In the genomic region with DNA sequence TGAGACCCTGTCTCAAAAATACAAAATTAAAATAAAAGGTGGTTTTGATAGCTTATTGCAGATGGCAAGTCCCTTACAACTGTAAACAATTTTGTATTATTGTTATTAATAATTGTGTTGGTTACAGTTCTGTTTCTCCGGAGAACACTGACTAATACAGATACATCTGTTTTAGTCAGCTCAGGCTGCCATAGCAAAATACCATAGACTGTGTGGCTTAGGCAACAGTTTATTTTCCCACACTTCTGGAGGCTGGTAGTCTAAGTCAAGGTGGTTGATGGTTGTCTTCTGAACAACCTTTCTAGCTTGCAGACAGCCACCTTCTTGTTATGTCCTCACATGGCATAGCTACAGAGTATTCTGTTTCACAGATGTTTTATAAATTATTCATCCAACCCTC, we compare ENCODE assay signal across 1 cellular context.
TF ChIP-seq lines count a peak whose summit lies in the region.

No MANE protein-coding gene starts in this region.

TF ChIP-seq in GM12878, 131 proteins besides CTCF, POLR2A, EP300 and RAD21 (continued from another document and continues in another):
- TF ChIP-seq, protein P1, sequence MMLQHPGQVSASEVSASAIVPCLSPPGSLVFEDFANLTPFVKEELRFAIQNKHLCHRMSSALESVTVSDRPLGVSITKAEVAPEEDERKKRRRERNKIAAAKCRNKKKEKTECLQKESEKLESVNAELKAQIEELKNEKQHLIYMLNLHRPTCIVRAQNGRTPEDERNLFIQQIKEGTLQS (IDR thresholded peaks at IDR 0.05; ENCODE audit: borderline replicate concordance, extremely low read depth, low read depth, low read length) = no peak
- peak; percentile 88 for TF ChIP-seq CREM (IDR thresholded peaks at IDR 0.05; ENCODE audit: low read depth)
- TF ChIP-seq DPF2 (IDR thresholded peaks at IDR 0.05) = peak; percentile 42; the same call in 1 of the 2 replicates
- TF ChIP-seq, protein P2, sequence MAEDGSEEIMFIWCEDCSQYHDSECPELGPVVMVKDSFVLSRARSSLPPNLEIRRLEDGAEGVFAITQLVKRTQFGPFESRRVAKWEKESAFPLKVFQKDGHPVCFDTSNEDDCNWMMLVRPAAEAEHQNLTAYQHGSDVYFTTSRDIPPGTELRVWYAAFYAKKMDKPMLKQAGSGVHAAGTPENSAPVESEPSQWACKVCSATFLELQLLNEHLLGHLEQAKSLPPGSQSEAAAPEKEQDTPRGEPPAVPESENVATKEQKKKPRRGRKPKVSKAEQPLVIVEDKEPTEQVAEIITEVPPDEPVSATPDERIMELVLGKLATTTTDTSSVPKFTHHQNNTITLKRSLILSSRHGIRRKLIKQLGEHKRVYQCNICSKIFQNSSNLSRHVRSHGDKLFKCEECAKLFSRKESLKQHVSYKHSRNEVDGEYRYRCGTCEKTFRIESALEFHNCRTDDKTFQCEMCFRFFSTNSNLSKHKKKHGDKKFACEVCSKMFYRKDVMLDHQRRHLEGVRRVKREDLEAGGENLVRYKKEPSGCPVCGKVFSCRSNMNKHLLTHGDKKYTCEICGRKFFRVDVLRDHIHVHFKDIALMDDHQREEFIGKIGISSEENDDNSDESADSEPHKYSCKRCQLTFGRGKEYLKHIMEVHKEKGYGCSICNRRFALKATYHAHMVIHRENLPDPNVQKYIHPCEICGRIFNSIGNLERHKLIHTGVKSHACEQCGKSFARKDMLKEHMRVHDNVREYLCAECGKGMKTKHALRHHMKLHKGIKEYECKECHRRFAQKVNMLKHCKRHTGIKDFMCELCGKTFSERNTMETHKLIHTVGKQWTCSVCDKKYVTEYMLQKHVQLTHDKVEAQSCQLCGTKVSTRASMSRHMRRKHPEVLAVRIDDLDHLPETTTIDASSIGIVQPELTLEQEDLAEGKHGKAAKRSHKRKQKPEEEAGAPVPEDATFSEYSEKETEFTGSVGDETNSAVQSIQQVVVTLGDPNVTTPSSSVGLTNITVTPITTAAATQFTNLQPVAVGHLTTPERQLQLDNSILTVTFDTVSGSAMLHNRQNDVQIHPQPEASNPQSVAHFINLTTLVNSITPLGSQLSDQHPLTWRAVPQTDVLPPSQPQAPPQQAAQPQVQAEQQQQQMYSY (CRISPR knock-in tag; IDR thresholded peaks at IDR 0.05) = no peak
- TF ChIP-seq BMI1 (IDR thresholded peaks at IDR 0.05; ENCODE audit: borderline replicate concordance) = 0 out of 2 replicates have a peak, but pooled peaks have one; percentile 27
- 0 out of 3 replicates have a peak, but pooled peaks have one; percentile 42 for TF ChIP-seq POU2F2 (IDR thresholded peaks at IDR 0.05; ENCODE audit: borderline replicate concordance, low read depth, low read length)
- peak; percentile 49; the same call in 1 of the 2 replicates for TF ChIP-seq CREB1 (IDR thresholded peaks at IDR 0.05; ENCODE audit: low read depth)
- no peak for TF ChIP-seq BRCA1 (IDR thresholded peaks at IDR 0.05; ENCODE audit: low read depth, low read length)
- TF ChIP-seq ETV6 (conservative IDR thresholded peaks at IDR 0.05 in 1 of 2, IDR thresholded peaks at IDR 0.05 in 1 of 2; ENCODE audit: borderline replicate concordance in 1 of 2, low read depth in 1 of 2) = peak in 1 of 2 experiments; percentile 55; a peak in 1 of 4 replicates
- TF ChIP-seq POLR2AphosphoS2 (IDR thresholded peaks at IDR 0.05; ENCODE audit: low read depth, low read length) = no peak
- TF ChIP-seq SMAD1 (IDR thresholded peaks at IDR 0.05; ENCODE audit: low read depth, partially characterized antibody) = no peak
- TF ChIP-seq, protein P3, sequence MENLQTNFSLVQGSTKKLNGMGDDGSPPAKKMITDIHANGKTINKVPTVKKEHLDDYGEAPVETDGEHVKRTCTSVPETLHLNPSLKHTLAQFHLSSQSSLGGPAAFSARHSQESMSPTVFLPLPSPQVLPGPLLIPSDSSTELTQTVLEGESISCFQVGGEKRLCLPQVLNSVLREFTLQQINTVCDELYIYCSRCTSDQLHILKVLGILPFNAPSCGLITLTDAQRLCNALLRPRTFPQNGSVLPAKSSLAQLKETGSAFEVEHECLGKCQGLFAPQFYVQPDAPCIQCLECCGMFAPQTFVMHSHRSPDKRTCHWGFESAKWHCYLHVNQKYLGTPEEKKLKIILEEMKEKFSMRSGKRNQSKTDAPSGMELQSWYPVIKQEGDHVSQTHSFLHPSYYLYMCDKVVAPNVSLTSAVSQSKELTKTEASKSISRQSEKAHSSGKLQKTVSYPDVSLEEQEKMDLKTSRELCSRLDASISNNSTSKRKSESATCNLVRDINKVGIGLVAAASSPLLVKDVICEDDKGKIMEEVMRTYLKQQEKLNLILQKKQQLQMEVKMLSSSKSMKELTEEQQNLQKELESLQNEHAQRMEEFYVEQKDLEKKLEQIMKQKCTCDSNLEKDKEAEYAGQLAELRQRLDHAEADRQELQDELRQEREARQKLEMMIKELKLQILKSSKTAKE (IDR thresholded peaks at IDR 0.05; ENCODE audit: low read depth, poor library complexity, severe bottlenecking) = peak; percentile 66
- no peak for TF ChIP-seq RAD51 (IDR thresholded peaks at IDR 0.05)
- TF ChIP-seq ZNF622 (IDR thresholded peaks at IDR 0.05) = no peak
- peak; percentile 30; a peak in 2 of 4 replicates for TF ChIP-seq IKZF2 (IDR thresholded peaks at IDR 0.05)
- peak; percentile 38; the same call in 1 of the 2 replicates for TF ChIP-seq TCF3 (IDR thresholded peaks at IDR 0.05; ENCODE audit: borderline replicate concordance, insufficient read depth, low read depth, low read length)
- TF ChIP-seq, protein P4, sequence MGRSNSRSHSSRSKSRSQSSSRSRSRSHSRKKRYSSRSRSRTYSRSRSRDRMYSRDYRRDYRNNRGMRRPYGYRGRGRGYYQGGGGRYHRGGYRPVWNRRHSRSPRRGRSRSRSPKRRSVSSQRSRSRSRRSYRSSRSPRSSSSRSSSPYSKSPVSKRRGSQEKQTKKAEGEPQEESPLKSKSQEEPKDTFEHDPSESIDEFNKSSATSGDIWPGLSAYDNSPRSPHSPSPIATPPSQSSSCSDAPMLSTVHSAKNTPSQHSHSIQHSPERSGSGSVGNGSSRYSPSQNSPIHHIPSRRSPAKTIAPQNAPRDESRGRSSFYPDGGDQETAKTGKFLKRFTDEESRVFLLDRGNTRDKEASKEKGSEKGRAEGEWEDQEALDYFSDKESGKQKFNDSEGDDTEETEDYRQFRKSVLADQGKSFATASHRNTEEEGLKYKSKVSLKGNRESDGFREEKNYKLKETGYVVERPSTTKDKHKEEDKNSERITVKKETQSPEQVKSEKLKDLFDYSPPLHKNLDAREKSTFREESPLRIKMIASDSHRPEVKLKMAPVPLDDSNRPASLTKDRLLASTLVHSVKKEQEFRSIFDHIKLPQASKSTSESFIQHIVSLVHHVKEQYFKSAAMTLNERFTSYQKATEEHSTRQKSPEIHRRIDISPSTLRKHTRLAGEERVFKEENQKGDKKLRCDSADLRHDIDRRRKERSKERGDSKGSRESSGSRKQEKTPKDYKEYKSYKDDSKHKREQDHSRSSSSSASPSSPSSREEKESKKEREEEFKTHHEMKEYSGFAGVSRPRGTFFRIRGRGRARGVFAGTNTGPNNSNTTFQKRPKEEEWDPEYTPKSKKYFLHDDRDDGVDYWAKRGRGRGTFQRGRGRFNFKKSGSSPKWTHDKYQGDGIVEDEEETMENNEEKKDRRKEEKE (IDR thresholded peaks at IDR 0.05) = no peak
- peak; percentile 61 for TF ChIP-seq CBFB (IDR thresholded peaks at IDR 0.05; ENCODE audit: low read depth)
- no peak for TF ChIP-seq MTA2 (IDR thresholded peaks at IDR 0.05; ENCODE audit: low read depth)
- no peak for TF ChIP-seq TAF1 (IDR thresholded peaks at IDR 0.05; ENCODE audit: borderline replicate concordance, low read depth, low read length)
- TF ChIP-seq, protein P5, sequence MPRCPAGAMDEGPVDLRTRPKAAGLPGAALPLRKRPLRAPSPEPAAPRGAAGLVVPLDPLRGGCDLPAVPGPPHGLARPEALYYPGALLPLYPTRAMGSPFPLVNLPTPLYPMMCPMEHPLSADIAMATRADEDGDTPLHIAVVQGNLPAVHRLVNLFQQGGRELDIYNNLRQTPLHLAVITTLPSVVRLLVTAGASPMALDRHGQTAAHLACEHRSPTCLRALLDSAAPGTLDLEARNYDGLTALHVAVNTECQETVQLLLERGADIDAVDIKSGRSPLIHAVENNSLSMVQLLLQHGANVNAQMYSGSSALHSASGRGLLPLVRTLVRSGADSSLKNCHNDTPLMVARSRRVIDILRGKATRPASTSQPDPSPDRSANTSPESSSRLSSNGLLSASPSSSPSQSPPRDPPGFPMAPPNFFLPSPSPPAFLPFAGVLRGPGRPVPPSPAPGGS (IDR thresholded peaks at IDR 0.05; ENCODE audit: borderline replicate concordance, insufficient read depth, low read depth, low read length, poor library complexity, severe bottlenecking) = peak; percentile 74
- TF ChIP-seq, protein P6, sequence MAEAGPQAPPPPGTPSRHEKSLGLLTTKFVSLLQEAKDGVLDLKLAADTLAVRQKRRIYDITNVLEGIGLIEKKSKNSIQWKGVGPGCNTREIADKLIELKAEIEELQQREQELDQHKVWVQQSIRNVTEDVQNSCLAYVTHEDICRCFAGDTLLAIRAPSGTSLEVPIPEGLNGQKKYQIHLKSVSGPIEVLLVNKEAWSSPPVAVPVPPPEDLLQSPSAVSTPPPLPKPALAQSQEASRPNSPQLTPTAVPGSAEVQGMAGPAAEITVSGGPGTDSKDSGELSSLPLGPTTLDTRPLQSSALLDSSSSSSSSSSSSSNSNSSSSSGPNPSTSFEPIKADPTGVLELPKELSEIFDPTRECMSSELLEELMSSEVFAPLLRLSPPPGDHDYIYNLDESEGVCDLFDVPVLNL (IDR thresholded peaks at IDR 0.05; ENCODE audit: low read depth, low read length) = no peak
- no peak for TF ChIP-seq LARP7 (IDR thresholded peaks at IDR 0.05)
- TF ChIP-seq, protein P7, sequence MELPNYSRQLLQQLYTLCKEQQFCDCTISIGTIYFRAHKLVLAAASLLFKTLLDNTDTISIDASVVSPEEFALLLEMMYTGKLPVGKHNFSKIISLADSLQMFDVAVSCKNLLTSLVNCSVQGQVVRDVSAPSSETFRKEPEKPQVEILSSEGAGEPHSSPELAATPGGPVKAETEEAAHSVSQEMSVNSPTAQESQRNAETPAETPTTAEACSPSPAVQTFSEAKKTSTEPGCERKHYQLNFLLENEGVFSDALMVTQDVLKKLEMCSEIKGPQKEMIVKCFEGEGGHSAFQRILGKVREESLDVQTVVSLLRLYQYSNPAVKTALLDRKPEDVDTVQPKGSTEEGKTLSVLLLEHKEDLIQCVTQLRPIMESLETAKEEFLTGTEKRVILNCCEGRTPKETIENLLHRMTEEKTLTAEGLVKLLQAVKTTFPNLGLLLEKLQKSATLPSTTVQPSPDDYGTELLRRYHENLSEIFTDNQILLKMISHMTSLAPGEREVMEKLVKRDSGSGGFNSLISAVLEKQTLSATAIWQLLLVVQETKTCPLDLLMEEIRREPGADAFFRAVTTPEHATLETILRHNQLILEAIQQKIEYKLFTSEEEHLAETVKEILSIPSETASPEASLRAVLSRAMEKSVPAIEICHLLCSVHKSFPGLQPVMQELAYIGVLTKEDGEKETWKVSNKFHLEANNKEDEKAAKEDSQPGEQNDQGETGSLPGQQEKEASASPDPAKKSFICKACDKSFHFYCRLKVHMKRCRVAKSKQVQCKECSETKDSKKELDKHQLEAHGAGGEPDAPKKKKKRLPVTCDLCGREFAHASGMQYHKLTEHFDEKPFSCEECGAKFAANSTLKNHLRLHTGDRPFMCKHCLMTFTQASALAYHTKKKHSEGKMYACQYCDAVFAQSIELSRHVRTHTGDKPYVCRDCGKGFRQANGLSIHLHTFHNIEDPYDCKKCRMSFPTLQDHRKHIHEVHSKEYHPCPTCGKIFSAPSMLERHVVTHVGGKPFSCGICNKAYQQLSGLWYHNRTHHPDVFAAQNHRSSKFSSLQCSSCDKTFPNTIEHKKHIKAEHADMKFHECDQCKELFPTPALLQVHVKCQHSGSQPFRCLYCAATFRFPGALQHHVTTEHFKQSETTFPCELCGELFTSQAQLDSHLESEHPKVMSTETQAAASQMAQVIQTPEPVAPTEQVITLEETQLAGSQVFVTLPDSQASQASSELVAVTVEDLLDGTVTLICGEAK (IDR thresholded peaks at IDR 0.05; ENCODE audit: borderline replicate concordance) = no peak
- TF ChIP-seq TCF7 (IDR thresholded peaks at IDR 0.05; ENCODE audit: borderline replicate concordance) = no peak
- no peak for TF ChIP-seq EZH2 (IDR thresholded peaks at IDR 0.05; ENCODE audit: borderline replicate concordance, control insufficient read depth, low read depth, low read length)
- TF ChIP-seq, protein P8, sequence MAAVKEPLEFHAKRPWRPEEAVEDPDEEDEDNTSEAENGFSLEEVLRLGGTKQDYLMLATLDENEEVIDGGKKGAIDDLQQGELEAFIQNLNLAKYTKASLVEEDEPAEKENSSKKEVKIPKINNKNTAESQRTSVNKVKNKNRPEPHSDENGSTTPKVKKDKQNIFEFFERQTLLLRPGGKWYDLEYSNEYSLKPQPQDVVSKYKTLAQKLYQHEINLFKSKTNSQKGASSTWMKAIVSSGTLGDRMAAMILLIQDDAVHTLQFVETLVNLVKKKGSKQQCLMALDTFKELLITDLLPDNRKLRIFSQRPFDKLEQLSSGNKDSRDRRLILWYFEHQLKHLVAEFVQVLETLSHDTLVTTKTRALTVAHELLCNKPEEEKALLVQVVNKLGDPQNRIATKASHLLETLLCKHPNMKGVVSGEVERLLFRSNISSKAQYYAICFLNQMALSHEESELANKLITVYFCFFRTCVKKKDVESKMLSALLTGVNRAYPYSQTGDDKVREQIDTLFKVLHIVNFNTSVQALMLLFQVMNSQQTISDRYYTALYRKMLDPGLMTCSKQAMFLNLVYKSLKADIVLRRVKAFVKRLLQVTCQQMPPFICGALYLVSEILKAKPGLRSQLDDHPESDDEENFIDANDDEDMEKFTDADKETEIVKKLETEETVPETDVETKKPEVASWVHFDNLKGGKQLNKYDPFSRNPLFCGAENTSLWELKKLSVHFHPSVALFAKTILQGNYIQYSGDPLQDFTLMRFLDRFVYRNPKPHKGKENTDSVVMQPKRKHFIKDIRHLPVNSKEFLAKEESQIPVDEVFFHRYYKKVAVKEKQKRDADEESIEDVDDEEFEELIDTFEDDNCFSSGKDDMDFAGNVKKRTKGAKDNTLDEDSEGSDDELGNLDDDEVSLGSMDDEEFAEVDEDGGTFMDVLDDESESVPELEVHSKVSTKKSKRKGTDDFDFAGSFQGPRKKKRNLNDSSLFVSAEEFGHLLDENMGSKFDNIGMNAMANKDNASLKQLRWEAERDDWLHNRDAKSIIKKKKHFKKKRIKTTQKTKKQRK (IDR thresholded peaks at IDR 0.05; ENCODE audit: low read depth, low read length) = no peak
- TF ChIP-seq ZNF24 (IDR thresholded peaks at IDR 0.05) = no peak
- TF ChIP-seq NBN (IDR thresholded peaks at IDR 0.05) = no peak
- no peak for TF ChIP-seq SREBF2 (IDR thresholded peaks at IDR 0.05; ENCODE audit: low read length)
- TF ChIP-seq, protein P9, sequence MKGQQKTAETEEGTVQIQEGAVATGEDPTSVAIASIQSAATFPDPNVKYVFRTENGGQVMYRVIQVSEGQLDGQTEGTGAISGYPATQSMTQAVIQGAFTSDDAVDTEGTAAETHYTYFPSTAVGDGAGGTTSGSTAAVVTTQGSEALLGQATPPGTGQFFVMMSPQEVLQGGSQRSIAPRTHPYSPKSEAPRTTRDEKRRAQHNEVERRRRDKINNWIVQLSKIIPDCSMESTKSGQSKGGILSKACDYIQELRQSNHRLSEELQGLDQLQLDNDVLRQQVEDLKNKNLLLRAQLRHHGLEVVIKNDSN (IDR thresholded peaks at IDR 0.05; ENCODE audit: borderline replicate concordance, extremely low read length, insufficient read depth, low read depth, low read length) = no peak
- no peak for TF ChIP-seq SP1 (IDR thresholded peaks at IDR 0.05; ENCODE audit: low read depth, low read length)
- no peak for TF ChIP-seq KAT2A (conservative IDR thresholded peaks at IDR 0.05; ENCODE audit: control insufficient read depth, low read depth, low read length)
- peak; percentile 72; the same call in 1 of the 2 replicates for TF ChIP-seq PAX5 (IDR thresholded peaks at IDR 0.05; ENCODE audit: borderline replicate concordance, low read depth, low read length)
- no peak for TF ChIP-seq MEF2B (IDR thresholded peaks at IDR 0.05; ENCODE audit: partially characterized antibody, poor library complexity, severe bottlenecking)
- no peak for TF ChIP-seq FOS (IDR thresholded peaks at IDR 0.05; ENCODE audit: borderline replicate concordance, extremely low read depth, insufficient read length)
- no peak for TF ChIP-seq FOXK2 (IDR thresholded peaks at IDR 0.05)
- no peak for TF ChIP-seq RFX5 (IDR thresholded peaks at IDR 0.05; ENCODE audit: low read depth, low read length)
